23 cellular contexts compared by ENCODE assay signal in genomic region chr18:65752625-65753325, GRCh38. TPM values are rescaled to one million over a fixed set of nuclear protein-coding genes. Genes with fewer than 3 reads are reported as not detected.
A peak's percentile ranks its signal among the peaks of the same experiment; 100 is the strongest.
DNase-seq lines count a peak whose midpoint lies in the region; ATAC-seq and TF ChIP-seq lines count a peak whose summit lies in the region.
"Had no signal": no experiment of that assay in that cellular context is flagged by ENCODE, and none has a peak within 500 bp of the region (broad histone marks: within the 10 kb centered on the region; RNA-seq: fewer than 3 reads in every experiment).

No MANE protein-coding gene starts in this region.

- TF ChIP-seq CTCF in osteoblast (IDR thresholded peaks at IDR 0.05; ENCODE audit: extremely low read depth, low read depth, low read length) = no peak

- H2AFZ ChIP-seq in osteoblast (ENCODE audit: low read length) = no peak overlapping the region

- H3K4me3 ChIP-seq in osteoblast (ENCODE audit: insufficient read depth, low read length) = no peak overlapping the region
- H3K4me3 ChIP-seq: left lung, right lobe of liver had no signal

- no peak for ATAC-seq in GM21619 (IDR thresholded peaks at IDR 0.05; ENCODE audit: unreplicated experiment)
- ATAC-seq: activated T-cell treated with anti-CD3 and anti-CD28 coated beads, Interleukin-2, amount 50 U/mL, for 4 hours; esophagus mucosa; left lung; Panc1; stimulated activated naive CD8-positive, alpha-beta T cell treated with anti-CD3 and anti-CD28 coated beads, Interleukin-15, amount 100 ng/mL, for 72 hours had no signal

- H3K4me1 ChIP-seq in osteoblast (ENCODE audit: insufficient read depth, low read length) = no peaks in the 10 kb centered on the region

- H3K79me2 ChIP-seq in osteoblast (ENCODE audit: insufficient read depth, low read length) = no peaks in the 10 kb centered on the region

- H4K20me1 ChIP-seq in osteoblast (ENCODE audit: insufficient read depth, low read length) = no peaks in the 10 kb centered on the region

- no peaks in the 10 kb centered on the region for H3K9me3 ChIP-seq in osteoblast (ENCODE audit: low read depth, low read length)
- H3K9me3 ChIP-seq: left lung, right lobe of liver, tibial nerve had no signal

- no peaks in the 10 kb centered on the region for H3K36me3 ChIP-seq in osteoblast (ENCODE audit: insufficient read depth, low read length)
- H3K36me3 ChIP-seq: left lung, right lobe of liver, tibial nerve had no signal

- no peaks in the 10 kb centered on the region for H3K27me3 ChIP-seq in osteoblast (ENCODE audit: insufficient read depth, low read length)
- H3K27me3 ChIP-seq: tibial nerve had no signal

- no peak overlapping the region for H3K4me2 ChIP-seq in osteoblast (ENCODE audit: insufficient read depth, low read length)

- H3K27ac ChIP-seq in osteoblast (ENCODE audit: low read depth, low read length) = no peak overlapping the region
- H3K27ac ChIP-seq: left lung, right lobe of liver had no signal

- peak; percentile 40 for DNase-seq in DMS 273 (lab: John Stamatoyannopoulos, UW; ENCODE audit: unreplicated experiment)
- no peak for DNase-seq in DMS 273 treated with DMSO at 0.1 percent for 48 hours (lab: John Stamatoyannopoulos, UW)
- DNase-seq in NCI-H446 (lab: John Stamatoyannopoulos, UW) = peak; percentile 22 to 25
- DNase-seq in SK-MEL-5 (ENCODE audit: low read depth, low spot score) = peak; percentile 41
- peak; percentile 37 for DNase-seq in osteoblast (ENCODE audit: insufficient read length, low spot score, missing footprints)
- no peak for DNase-seq in SW480 (ENCODE audit: low spot score)
- no peak for DNase-seq in NCI-H1930 (lab: John Stamatoyannopoulos, UW)
- DNase-seq: 8988T; activated T-cell treated with anti-CD3 and anti-CD28 coated beads, Interleukin-2, amount 50 U/mL, for 4 hours; CD4-positive, CD25-positive, alpha-beta regulatory T cell; HCEC 1CT; left lung; right lobe of liver; SIG-M5; stimulated activated naive CD8-positive, alpha-beta T cell treated with anti-CD3 and anti-CD28 coated beads, Interleukin-15, amount 100 ng/mL, for 72 hours had no signal

- in situ Hi-C loops in SK-MEL-5 (cut with HindIII; ENCODE audit: low pct_unique_long_range_greater_than_20kb, low sequenced_read_pairs) = no loop called here

RNA-seq across cellular contexts. Expression of gene CDH7, which starts 2.0 kb away (rescaled TPM):
- 3.1 and 3.3 TPM in 2 replicates for total RNA-seq in SK-MEL-5 (2014; rRNA removed; shearing (Covaris generic))
- polyA plus RNA-seq in SK-MEL-5 (2015; cell fraction: cytosol; rRNA removed) = 1.8 and 4.6 TPM in 2 replicates
- polyA plus RNA-seq in SK-MEL-5 (2015; cell fraction: nucleus; rRNA removed) = 0.17 and 0.46 TPM in 2 replicates
- not detected in 2 replicates for total RNA-seq in osteoblast
- total RNA-seq: activated CD8-positive, alpha-beta memory T cell treated with anti-CD3 and anti-CD28 coated beads for 36 hours; activated T-cell treated with anti-CD3 and anti-CD28 coated beads, Interleukin-2, amount 50 U/mL, for 4 hours; CD4-positive, CD25-positive, alpha-beta regulatory T cell; esophagus mucosa; mesenteric fat pad; right lobe of liver; T-helper 1 cell treated with Interleukin-12 subunit alpha and Interleukin-12 subunit beta and Interleukin-4 antibody, amounts not matched to agents 30 ng/mL and 1 ng/mL, for 36 hours had no signal
- polyA plus RNA-seq: adipose tissue; CD4-positive, CD25-positive, alpha-beta regulatory T cell had no signal

Comparison
In these comparisons a context has a peak if more than half of its experiments do, and no peak if none do; other contexts are left out.
1. DNase-seq: peak in DMS 273 (single experiment), NCI-H446 (2 of 2), SK-MEL-5 (single experiment) and osteoblast (single experiment); none in DMS 273 treated with DMSO at 0.1 percent for 48 hours (single experiment), SW480 (single experiment) and NCI-H1930 (0 of 2).